ENCODE assay signal across 22 cellular contexts in the genomic region with DNA sequence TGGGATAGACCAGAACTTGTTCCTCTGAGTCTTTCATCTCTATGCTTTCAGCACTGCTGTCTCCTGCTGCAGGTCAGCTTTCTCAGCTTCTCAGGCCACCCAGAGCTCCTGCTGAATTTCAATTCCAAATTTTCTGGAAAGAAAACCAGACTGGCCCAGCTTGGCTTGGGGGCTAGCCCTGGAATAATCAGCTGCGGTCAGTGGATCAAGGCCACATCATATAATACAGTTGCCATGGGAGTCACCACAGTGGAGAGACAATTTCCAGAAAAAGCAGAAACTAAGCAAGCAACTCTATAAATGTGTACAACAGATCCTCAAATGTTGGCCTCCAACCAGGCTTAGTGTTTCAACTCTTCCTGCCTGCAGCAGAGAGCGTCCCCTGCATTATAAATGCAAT.
A peak's percentile ranks its signal among the peaks of the same experiment; 100 is the strongest.
DNase-seq lines count a peak whose midpoint lies in the region; ATAC-seq, FAIRE-seq and TF ChIP-seq lines count a peak whose summit lies in the region.
"Had no signal": no experiment of that assay in that cellular context is flagged by ENCODE, and none has a peak within 500 bp of the region (broad histone marks: within the 10 kb centered on the region; RNA-seq: fewer than 3 reads in every experiment).

No MANE protein-coding gene starts in this region.

- TF ChIP-seq POLR2A in GM12891 (IDR thresholded peaks at IDR 0.05; ENCODE audit: low read depth, low read length), result no peak

- intact Hi-C loops in sciatic nerve (cut with DNase I), result no loop called here

- DNase-seq in C1 segment of cervical spinal cord (lab: John Stamatoyannopoulos, UW) (peak in 8 of 14 donors; percentile 4 to 31 (median 27)), astrocyte of the hippocampus (ENCODE audit: low read depth, low spot score) (peak; percentile 29), medulla oblongata (ENCODE audit: extremely low spot score) (peak; percentile 71), sciatic nerve (ENCODE audit: low spot score) (no peak), GM13977 (ENCODE audit: low spot score) (no peak), GM12891 (ENCODE audit: insufficient read length, low spot score) (no peak), COLO829 (ENCODE audit: low spot score) (no peak)
- DNase-seq: AML-193, DMS79, MM.1S, NCI-H1048, NCI-H1417 treated with DMSO at 0.1 percent for 48 hours, NCI-H187, NCI-H446, NCI-H526 treated with DMSO at 0.1 percent for 48 hours, SHP77 treated with DMSO at 0.1 percent for 48 hours had no signal

- in situ Hi-C loops in GM13977 (cut with MboI; ENCODE audit: low pct_unique_long_range_greater_than_20kb, low sequenced_read_pairs, unreplicated experiment), result no loop called here

- peak; percentile 66 for ATAC-seq in sciatic nerve
- ATAC-seq in HG03457 (IDR thresholded peaks at IDR 0.05; ENCODE audit: unreplicated experiment), result no peak
- ATAC-seq: GM12878, GM23338, HepG2, K562 had no signal

- TF ChIP-seq CTCF in GM13977 (IDR thresholded peaks at IDR 0.05; ENCODE audit: extremely low read depth, insufficient read depth, missing control alignments), result no peak

- no peak for FAIRE-seq in GM12891 (lab: Jason Lieb, UNC)
- FAIRE-seq: GM12878, GM18507, HepG2, K562 had no signal

TF ChIP-seq in GM12891, 5 proteins besides CTCF, POLR2A, EP300 and RAD21:
- TF ChIP-seq POU2F2 (IDR thresholded peaks at IDR 0.05; ENCODE audit: low read depth, low read length) (no peak), PAX5 (IDR thresholded peaks at IDR 0.05; ENCODE audit: insufficient read depth, low read length, severe bottlenecking) (no peak), SPI1 (IDR thresholded peaks at IDR 0.05; ENCODE audit: low read depth, low read length) (no peak), POLR2AphosphoS5 (IDR thresholded peaks at IDR 0.05; ENCODE audit: low read depth, low read length) (no peak), TAF1 (IDR thresholded peaks at IDR 0.05; ENCODE audit: low read depth, low read length) (no peak)

Comparison
In these comparisons a context has a peak if more than half of its experiments do, and no peak if none do; other contexts are left out.
1. DNase-seq: peak in C1 segment of cervical spinal cord (8 of 14), astrocyte of the hippocampus (single experiment) and medulla oblongata (single experiment); none in sciatic nerve (single experiment), GM13977 (single experiment), GM12891 (single experiment) and COLO829 (single experiment).